9 cellular contexts compared by ENCODE assay signal in the genomic region with DNA sequence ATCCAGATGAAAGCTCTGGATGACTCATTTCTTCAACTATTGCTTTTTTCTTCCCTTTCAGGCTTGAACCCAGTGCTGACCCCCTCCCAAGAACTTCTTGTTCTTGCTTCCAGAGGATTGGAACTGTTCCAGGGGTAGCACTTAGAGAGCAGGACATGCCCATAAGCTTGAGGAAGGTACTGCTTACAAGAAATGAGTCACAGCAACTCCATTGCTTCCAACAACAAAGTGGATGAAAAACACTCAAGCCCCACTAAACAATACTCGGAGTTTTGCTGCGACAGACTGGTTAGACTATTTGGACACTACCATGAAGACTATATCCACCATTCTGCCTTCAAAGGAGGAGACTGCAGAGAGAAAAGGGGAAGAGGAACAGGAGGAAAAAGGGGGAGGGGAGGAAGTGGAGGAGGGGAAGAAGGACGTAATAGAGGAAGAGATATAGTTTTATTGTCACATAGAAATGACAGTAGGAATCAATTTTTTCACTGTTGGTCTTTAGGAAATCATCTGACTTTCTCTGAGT. TPM values are rescaled to one million over a fixed set of nuclear protein-coding genes. Genes with fewer than 3 reads are reported as not detected.
DNase-seq lines count a peak whose midpoint lies in the region; ATAC-seq and TF ChIP-seq lines count a peak whose summit lies in the region.
"Had no signal": no experiment of that assay in that cellular context is flagged by ENCODE, and none has a peak within 500 bp of the region (broad histone marks: within the 10 kb centered on the region; RNA-seq: fewer than 3 reads in every experiment).

No MANE protein-coding gene starts in this region.

- no peaks in the 10 kb centered on the region for H3K9me3 Mint-ChIP-seq in endodermal cell

- H3K4me3 Mint-ChIP-seq in endodermal cell: peak overlapping the region; percentile 78

- H3K79me2 ChIP-seq in PC-3 (ENCODE audit: low read length): peaks cover 27% of the 10 kb centered on the region

- H3K27ac Mint-ChIP-seq in endodermal cell: no peak overlapping the region

- ATAC-seq in PC-3 (no peak), GM19328 (IDR thresholded peaks at IDR 0.05; ENCODE audit: unreplicated experiment) (no peak), HG02571 (IDR thresholded peaks at IDR 0.05; ENCODE audit: unreplicated experiment) (no peak)

- H3K9me3 ChIP-seq in PC-3 (ENCODE audit: low read length) (no peaks in the 10 kb centered on the region), endodermal cell (ENCODE audit: control insufficient read depth, low read length) (no peaks in the 10 kb centered on the region)

- peaks cover 21% of the 10 kb centered on the region for H4K20me1 ChIP-seq in PC-3 (ENCODE audit: low read length)

- peak overlapping the region; percentile 87 for H3K4me2 ChIP-seq in PC-3 (ENCODE audit: low read length)

- H3K36me3 ChIP-seq in PC-3 (ENCODE audit: low read depth, low read length): no peaks in the 10 kb centered on the region
- no peaks in the 10 kb centered on the region for H3K36me3 ChIP-seq in endodermal cell (ENCODE audit: control insufficient read depth, insufficient read depth, low read length)

- H3K4me1 Mint-ChIP-seq in endodermal cell: peaks cover 11% of the 10 kb centered on the region

- BruUV-seq in PC-3 (replicated peaks; lab: Mats Ljungman, UMichigan): no TSS peak

- CTCF ChIA-PET in PC-3 (lab: Charles Lee): interaction anchor here (0.8 kb wide), 1 partner anchor 167 kb away, joined by 5 read pairs; no protein-coding TSS in a partner anchor

- H3K4me1 ChIP-seq in PC-3 (ENCODE audit: insufficient read depth, low read length): peaks cover 11% of the 10 kb centered on the region
- H3K4me1 ChIP-seq in endodermal cell (ENCODE audit: control insufficient read depth, insufficient read depth, low read length): no peaks in the 10 kb centered on the region

- no peaks in the 10 kb centered on the region for H3K36me3 Mint-ChIP-seq in endodermal cell (ENCODE audit: low read depth)

- H3K27me3 Mint-ChIP-seq in endodermal cell (ENCODE audit: insufficient read depth): peaks cover 24% of the 10 kb centered on the region

- no peaks in the 10 kb centered on the region for H3K9me2 ChIP-seq in PC-3 (replicated peaks; ENCODE audit: low read length)

- TF ChIP-seq CTCF in PC-3 (conservative IDR thresholded peaks at IDR 0.05; ENCODE audit: low read depth, low read length) (no peak), endodermal cell (conservative IDR thresholded peaks at IDR 0.05) (no peak)

- H3K27ac ChIP-seq in PC-3 (ENCODE audit: low read length) (no peak overlapping the region), endodermal cell (ENCODE audit: low read depth, low read length) (no peak overlapping the region)

- no peaks in the 10 kb centered on the region for H3F3A ChIP-seq in PC-3 (ENCODE audit: low read length, unreplicated experiment)

- DNase-seq in NCI-H2227 treated with DMSO at 0.1 percent for 48 hours (lab: John Stamatoyannopoulos, UW) (peak; percentile 25), NCI-H2227 (lab: John Stamatoyannopoulos, UW; ENCODE audit: unreplicated experiment) (no peak), PC-3 (no peak), endodermal cell (no peak), renal cortical epithelial cell (ENCODE audit: low read depth) (peak; percentile 97), DMS153 (lab: John Stamatoyannopoulos, UW) (no peak)
- DNase-seq: activated CD4-positive, alpha-beta T cell treated with anti-CD3 and anti-CD28 coated beads, Interleukin-2, amount 50 U/mL, for 4 hours had no signal

- POLR2A ChIA-PET in PC-3 (lab: Charles Lee; ENCODE audit: unreplicated experiment): interaction anchor here (0.7 kb wide), 1 partner anchor 26 kb away, joined by 7 read pairs; no protein-coding TSS in a partner anchor

- H3K27me3 ChIP-seq in PC-3 (ENCODE audit: low read length): no peaks in the 10 kb centered on the region
- H3K27me3 ChIP-seq in endodermal cell (ENCODE audit: control insufficient read depth, insufficient read depth, low read length, poor library complexity, severe bottlenecking): peaks cover 21% of the 10 kb centered on the region

- H3K9ac ChIP-seq in PC-3 (ENCODE audit: low read length) (no peak overlapping the region), endodermal cell (ENCODE audit: extremely low read depth, low read length, poor library complexity, severe bottlenecking) (no peak overlapping the region)

- intact Hi-C loops in PC-3 (cut with micrococcal nuclease): loop anchor here (10.0 kb wide), 1 partner anchor 232 kb away; the partner anchor contains the start of gene KIF5C

- WGBS in endodermal cell (ENCODE audit: insufficient coverage in 1 of 2, insufficient read length in 1 of 2), 2 experiments: 80 to 94% methylated on average over 1 to 3 of the region's 3 CpGs

- H3K4me3 ChIP-seq in PC-3 (ENCODE audit: low read length): peak overlapping the region; percentile 92; the same call in 1 of the 2 replicates
- H3K4me3 ChIP-seq in endodermal cell (ENCODE audit: low read length): no peak overlapping the region

- peak overlapping the region; percentile 89; the same call in 1 of the 2 replicates for H2AFZ ChIP-seq in PC-3 (ENCODE audit: low read length)

RNA-seq across cellular contexts. Expression of gene EPC2, which starts 1.6 kb away (rescaled TPM):
- 16.8 and 20.6 TPM in 2 replicates for total RNA-seq in PC-3 (2014; rRNA removed)
- total RNA-seq in endodermal cell: 10 to 100 TPM; 23.0 to 32.0 TPM
- 23.9 TPM for polyA plus RNA-seq in endodermal cell (2013, experiment 1 of 2)
- polyA plus RNA-seq in endodermal cell (2013, experiment 2 of 2): 24.6 TPM
- total RNA-seq in renal cortical epithelial cell: 11.1 and 37.9 TPM in 2 replicates

Comparison
In these comparisons a context has a peak if more than half of its experiments do, and no peak if none do; other contexts are left out.
1. DNase-seq: peak in NCI-H2227 treated with DMSO at 0.1 percent for 48 hours (single experiment) and renal cortical epithelial cell (single experiment); none in NCI-H2227 (single experiment), PC-3 (single experiment), endodermal cell (single experiment) and DMS153 (single experiment).